Comparison of ENCODE assay signal across 14 cellular contexts in genomic region chr10:13970967-13971353, GRCh38.
"Had no signal": no experiment of that assay in that cellular context is flagged by ENCODE, and none has a peak within 500 bp of the region (broad histone marks: within the 10 kb centered on the region; RNA-seq: fewer than 3 reads in every experiment).

No MANE protein-coding gene starts in this region.

- H3K36me3 Mint-ChIP-seq: activated naive CD8-positive, alpha-beta T cell treated with anti-CD3 and anti-CD28 coated beads for 36 hours; naive thymus-derived CD4-positive, alpha-beta T cell; WTC11 had no signal

- H3K9me3 ChIP-seq: breast epithelium, gastrocnemius medialis, right lobe of liver had no signal

- H3K4me3 ChIP-seq: gastrocnemius medialis, right lobe of liver had no signal

- H3K4me1 Mint-ChIP-seq: naive thymus-derived CD4-positive, alpha-beta T cell had no signal

- DNase-seq: activated CD4-positive, alpha-beta T cell treated with anti-CD3 and anti-CD28 coated beads for 4 hours; activated CD8-positive, alpha-beta T cell treated with anti-CD3 and anti-CD28 coated beads for 36 hours; activated gamma-delta T cell; activated naive CD8-positive, alpha-beta T cell treated with anti-CD3 and anti-CD28 coated beads for 36 hours; activated T-cell treated with anti-CD3 and anti-CD28 coated beads, Interleukin-2, amount 50 U/mL, for 48 hours; gastrocnemius medialis; naive thymus-derived CD4-positive, alpha-beta T cell; right lobe of liver; T-helper 2 cell had no signal

- H3K27ac ChIP-seq: right lobe of liver had no signal

- H3K4me3 Mint-ChIP-seq: activated CD8-positive, alpha-beta T cell treated with anti-CD3 and anti-CD28 coated beads for 36 hours; activated naive CD8-positive, alpha-beta T cell treated with anti-CD3 and anti-CD28 coated beads for 36 hours; endodermal cell; naive thymus-derived CD4-positive, alpha-beta T cell; stimulated activated naive CD8-positive, alpha-beta T cell treated with anti-CD3 and anti-CD28 coated beads, Interleukin-15, Interleukin-2, amounts not matched to agents 100 ng/mL and 50 ng/mL, for 24 hours; WTC11 had no signal

- ATAC-seq: activated CD8-positive, alpha-beta T cell treated with anti-CD3 and anti-CD28 coated beads for 36 hours; gastrocnemius medialis; naive thymus-derived CD4-positive, alpha-beta T cell; right lobe of liver had no signal

- H3K4me1 ChIP-seq: breast epithelium, gastrocnemius medialis, right lobe of liver had no signal

- H3K27me3 ChIP-seq: breast epithelium, gastrocnemius medialis, right lobe of liver had no signal

- H3K27me3 Mint-ChIP-seq: activated naive CD8-positive, alpha-beta T cell treated with anti-CD3 and anti-CD28 coated beads for 36 hours had no signal

- H3K9me3 Mint-ChIP-seq: activated CD8-positive, alpha-beta T cell treated with anti-CD3 and anti-CD28 coated beads for 36 hours; activated naive CD8-positive, alpha-beta T cell treated with anti-CD3 and anti-CD28 coated beads for 36 hours; endodermal cell; stimulated activated naive CD8-positive, alpha-beta T cell treated with anti-CD3 and anti-CD28 coated beads, Interleukin-15, Interleukin-2, amounts not matched to agents 100 ng/mL and 50 ng/mL, for 24 hours; WTC11 had no signal

- H3K27ac Mint-ChIP-seq: activated CD8-positive, alpha-beta T cell treated with anti-CD3 and anti-CD28 coated beads for 36 hours; activated naive CD8-positive, alpha-beta T cell treated with anti-CD3 and anti-CD28 coated beads for 36 hours; progenitor cell of endocrine pancreas; stimulated activated naive CD8-positive, alpha-beta T cell treated with anti-CD3 and anti-CD28 coated beads, Interleukin-15, Interleukin-2, amounts not matched to agents 100 ng/mL and 50 ng/mL, for 24 hours; WTC11 had no signal

- H3K36me3 ChIP-seq: breast epithelium, gastrocnemius medialis, right lobe of liver had no signal
